8 cellular contexts compared by ENCODE assay signal in the genomic region with DNA sequence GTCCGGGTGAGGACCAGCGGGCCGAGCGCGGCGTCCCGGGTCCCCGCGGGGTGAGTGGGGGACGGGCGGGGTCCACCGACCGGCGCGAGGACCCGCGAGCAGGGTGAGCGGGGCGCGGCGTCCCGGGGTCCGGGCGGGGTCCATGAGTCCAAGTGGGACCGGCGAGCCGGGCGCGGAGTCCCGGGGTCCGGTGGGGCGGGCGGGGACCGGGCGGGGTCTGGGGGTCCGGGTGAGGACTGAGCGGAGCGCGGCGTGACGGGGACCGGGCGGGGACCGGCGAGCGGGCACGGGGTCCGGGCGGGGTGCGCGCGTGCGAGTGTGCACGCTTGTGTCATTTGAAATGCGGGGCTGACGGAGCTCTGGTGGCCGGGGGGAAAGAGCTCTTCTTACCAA. TPM values are rescaled to one million over a fixed set of nuclear protein-coding genes. Genes with fewer than 3 reads are reported as not detected.
A peak's percentile ranks its signal among the peaks of the same experiment; 100 is the strongest.
DNase-seq lines count a peak whose midpoint lies in the region; ATAC-seq and TF ChIP-seq lines count a peak whose summit lies in the region.

No MANE protein-coding gene starts in this region.

- no peaks in the 10 kb centered on the region for H3K9me3 ChIP-seq in BLaER1 treated with 17β-estradiol and CSF1 and Interleukin-3, amounts not matched to agents 10 nM and 100 nM (replicated peaks in 1 of 11)
- H3K9me3 ChIP-seq in mononuclear cell (ENCODE audit: low read depth, low read length), result no peaks in the 10 kb centered on the region
- H3K9me3 ChIP-seq in aorta (ENCODE audit: control insufficient read depth, low read length), result no peaks in the 10 kb centered on the region

- peak overlapping the region; percentile 60 to 81 (median 76) for H3K9ac ChIP-seq in BLaER1 treated with 17β-estradiol and CSF1 and Interleukin-3, amounts not matched to agents 10 nM and 100 nM

- H3K4me2 ChIP-seq in BLaER1 treated with 17β-estradiol and CSF1 and Interleukin-3, amounts not matched to agents 10 nM and 100 nM, result peak overlapping the region; percentile 78 to 99 (median 95)

- no peak for TF ChIP-seq CTCF in chondrocyte (IDR thresholded peaks at IDR 0.05)

- H3K36me3 ChIP-seq in BLaER1 treated with 17β-estradiol and CSF1 and Interleukin-3, amounts not matched to agents 10 nM and 100 nM, result no peaks in the 10 kb centered on the region
- no peaks in the 10 kb centered on the region for H3K36me3 ChIP-seq in aorta (ENCODE audit: control insufficient read depth in 1 of 2, insufficient read depth in 2 of 2, low read length in 1 of 2)

- peak overlapping the region; percentile 24 for H3K27ac Mint-ChIP-seq in chondrocyte (ENCODE audit: unreplicated experiment)

- H3K27me3 Mint-ChIP-seq in chondrocyte (ENCODE audit: low read depth), result no peaks in the 10 kb centered on the region

- peaks cover 16% of the 10 kb centered on the region for H3K4me1 Mint-ChIP-seq in chondrocyte (ENCODE audit: low read depth)

- peaks cover 0 to 10% (median 0%) of the 10 kb centered on the region in 11 experiments; a peak in 3 of 22 replicates for H4K20me1 ChIP-seq in BLaER1 treated with 17β-estradiol and CSF1 and Interleukin-3, amounts not matched to agents 10 nM and 100 nM

- intact Hi-C loops in aorta (cut with DNase I), result loop anchor here (5.0 to 10.0 kb wide), 5 partner anchors 134 to 224 kb away; no protein-coding TSS in a partner anchor

- 0 to 1% methylated on average over 51 to 57 of the region's 57 CpGs for WGBS in aorta, 2 donors

- H3K9me3 Mint-ChIP-seq in chondrocyte (ENCODE audit: low read depth), result no peaks in the 10 kb centered on the region

- H3K27ac ChIP-seq in BLaER1 treated with 17β-estradiol and CSF1 and Interleukin-3, amounts not matched to agents 10 nM and 100 nM, result peak overlapping the region; percentile 25 to 70 (median 60); a peak in 16 of 22 replicates
- H3K27ac ChIP-seq in aorta (ENCODE audit: low read depth in 1 of 2, low read length in 2 of 2), result peak overlapping the region; percentile 29 to 79

- DNase-seq in chondrocyte (ENCODE audit: low spot score) (no peak), aorta (peak; percentile 55 to 81), MV-4-11 (lab: John Stamatoyannopoulos, UW) (no peak), ureter (ENCODE audit: low spot score) (no peak)
- no peak for DNase-seq in NK-92 treated with Interleukin-12 subunit alpha and Interleukin-12 subunit beta, amount 100 ng/mL, for 24 hours (lab: John Stamatoyannopoulos, UW)

- H3K4me1 ChIP-seq in BLaER1 treated with 17β-estradiol and CSF1 and Interleukin-3, amounts not matched to agents 10 nM and 100 nM, result peaks cover 0 to 29% (median 17%) of the 10 kb centered on the region in 10 experiments; a peak in 18 of 20 replicates
- peaks cover 4% of the 10 kb centered on the region for H3K4me1 ChIP-seq in mononuclear cell (ENCODE audit: insufficient read depth, low read length)
- H3K4me1 ChIP-seq in aorta (ENCODE audit: control insufficient read depth in 1 of 2, insufficient read depth in 2 of 2, low read length in 2 of 2), result peaks cover 0 to 3% of the 10 kb centered on the region in 2 donors

- no peaks in the 10 kb centered on the region for H3K36me3 Mint-ChIP-seq in chondrocyte (ENCODE audit: low read depth)

- H3K27me3 ChIP-seq in BLaER1 treated with 17β-estradiol and CSF1 and Interleukin-3, amounts not matched to agents 10 nM and 100 nM, result peaks cover 46 to 64% (median 58%) of the 10 kb centered on the region in 11 experiments
- H3K27me3 ChIP-seq in mononuclear cell (ENCODE audit: insufficient read depth, low read length), result peaks cover 86% of the 10 kb centered on the region
- H3K27me3 ChIP-seq in aorta (ENCODE audit: control insufficient read depth in 1 of 2, insufficient read depth in 2 of 2, low read length in 1 of 2), result no peaks in the 10 kb centered on the region

- peak; percentile 5 for ATAC-seq in HG03432 (IDR thresholded peaks at IDR 0.05; ENCODE audit: unreplicated experiment)
- ATAC-seq in aorta (ENCODE audit: low FRiP score), result peak; percentile 37

- H3K4me3 Mint-ChIP-seq in chondrocyte (ENCODE audit: unreplicated experiment), result peak overlapping the region; percentile 73

- H3K4me3 ChIP-seq in BLaER1 treated with 17β-estradiol and CSF1 and Interleukin-3, amounts not matched to agents 10 nM and 100 nM, result peak overlapping the region; percentile 73 to 85 (median 77)
- H3K4me3 ChIP-seq in mononuclear cell (ENCODE audit: low read length) (peak overlapping the region; percentile 27), aorta (ENCODE audit: low read length in 2 of 2) (peak overlapping the region; percentile 56 to 88)

RNA-seq across cellular contexts. Expression of gene CELF2, which starts 0.8 kb away (rescaled TPM):
- 11.6 to 44.9 TPM (median 44.3 TPM) in 3 replicates for total RNA-seq in chondrocyte
- total RNA-seq in mononuclear cell, result 135 TPM
- 10 to 100 TPM; 52.6 to 55.4 TPM for total RNA-seq in aorta
- 10 to 100 TPM; 10.9 to 20.3 TPM for polyA plus RNA-seq in aorta
- 36.9 TPM for total RNA-seq in ureter

Comparison
In these comparisons a context has a peak if more than half of its experiments do, and no peak if none do; other contexts are left out.
1. H3K4me3 ChIP-seq: peak in every context shown above with its lines; median percentile 77 in BLaER1 treated with 17β-estradiol and CSF1 and Interleukin-3, amounts not matched to agents 10 nM and 100 nM; 72 in aorta; 27 in mononuclear cell.
2. DNase-seq: peak in aorta (2 of 2); none in chondrocyte (single experiment), MV-4-11 (single experiment), ureter (single experiment) and NK-92 treated with Interleukin-12 subunit alpha and Interleukin-12 subunit beta, amount 100 ng/mL, for 24 hours (single experiment).